Comparison of ENCODE assay signal across 1 cellular context in the genomic region with DNA sequence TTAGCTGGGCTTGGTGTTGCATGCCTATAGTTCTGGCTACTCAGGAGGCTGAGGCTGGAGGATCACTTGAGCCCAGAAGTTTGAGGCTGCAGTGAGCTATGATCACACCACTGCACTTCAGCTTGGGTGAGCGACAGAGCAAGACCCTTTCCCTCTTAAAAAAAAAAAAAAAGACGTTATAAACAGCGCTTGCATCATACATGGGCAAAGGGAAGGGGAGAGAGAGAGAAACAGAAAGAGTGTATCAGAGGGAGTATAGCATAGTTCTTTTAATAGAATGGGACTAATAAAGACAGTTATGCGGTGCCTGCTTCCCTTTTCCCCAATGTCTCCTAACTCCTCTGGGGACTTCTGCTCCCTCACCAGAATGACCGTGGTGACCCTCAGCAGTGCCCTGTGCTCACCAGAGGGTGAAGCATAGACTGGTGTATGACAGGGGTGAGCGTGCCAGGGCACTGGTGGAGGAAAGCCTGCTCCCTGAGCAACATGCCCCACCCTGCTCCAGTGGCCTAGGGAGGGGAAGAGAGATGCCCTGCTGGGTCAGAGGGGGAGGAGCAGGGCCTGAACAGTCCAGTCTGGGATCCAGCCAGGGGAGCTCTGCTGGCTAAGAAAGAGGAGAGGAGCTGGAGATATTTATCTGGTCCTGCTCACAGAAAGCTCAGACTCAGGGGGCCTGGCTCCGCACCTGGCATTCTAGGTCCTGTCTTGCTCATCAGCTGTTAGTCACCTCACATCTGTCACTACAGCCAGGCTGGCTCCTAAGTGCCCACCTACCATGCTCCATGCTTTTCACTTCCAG.
TF ChIP-seq lines count a peak whose summit lies in the region.

No MANE protein-coding gene starts in this region.

TF ChIP-seq in GM12891, 5 proteins besides CTCF, POLR2A, EP300 and RAD21 (continued from another document):
- TF ChIP-seq POLR2AphosphoS5 (IDR thresholded peaks at IDR 0.05; ENCODE audit: low read depth, low read length) = no peak
- TF ChIP-seq POU2F2 (IDR thresholded peaks at IDR 0.05; ENCODE audit: low read depth, low read length) = no peak
